Comparison of ENCODE assay signal across 8 cellular contexts in genomic region chr22:36339171-36340065, GRCh38. TPM values are rescaled to one million over a fixed set of nuclear protein-coding genes. Genes with fewer than 3 reads are reported as not detected.
DNase-seq lines count a peak whose midpoint lies in the region; FAIRE-seq lines count a peak whose summit lies in the region.

No MANE protein-coding gene starts in this region.

- peak overlapping the region; percentile 89 for H3K27ac Mint-ChIP-seq in activated CD4-positive, alpha-beta memory T cell treated with anti-CD3 and anti-CD28 coated beads for 36 hours

- POLR2A ChIA-PET in activated CD4-positive, alpha-beta memory T cell treated with anti-CD3 and anti-CD28 coated beads for 36 hours (lab: Charles Lee), result interaction anchor here (0.5 to 2.1 kb wide), 12 partner anchors 8 to 131 kb away, joined by 3 to 9 read pairs (median 4); partner anchors contain the start of gene MYH9

- H3K36me3 Mint-ChIP-seq in activated CD4-positive, alpha-beta memory T cell treated with anti-CD3 and anti-CD28 coated beads for 36 hours, result peaks cover 79% of the 10 kb centered on the region

- H3K9me3 Mint-ChIP-seq in activated CD4-positive, alpha-beta memory T cell treated with anti-CD3 and anti-CD28 coated beads for 36 hours, result no peaks in the 10 kb centered on the region

- no peaks in the 10 kb centered on the region for H3K27me3 Mint-ChIP-seq in activated CD4-positive, alpha-beta memory T cell treated with anti-CD3 and anti-CD28 coated beads for 36 hours

- no peak overlapping the region for H3K4me3 ChIP-seq in small intestine (ENCODE audit: low read depth in 1 of 2, low read length in 2 of 2)

- FAIRE-seq in small intestine (lab: Jason Lieb, UNC), result no peak

- H3K27ac ChIP-seq in small intestine (ENCODE audit: low read depth in 1 of 2, low read length in 1 of 2), result peak overlapping the region; percentile 2 to 64

- H3K4me1 Mint-ChIP-seq in activated CD4-positive, alpha-beta memory T cell treated with anti-CD3 and anti-CD28 coated beads for 36 hours (ENCODE audit: low read depth), result peaks cover 97% of the 10 kb centered on the region

- peaks cover 0 to 3% of the 10 kb centered on the region in 2 donors for H3K4me1 ChIP-seq in small intestine (ENCODE audit: control insufficient read depth in 2 of 2, insufficient read depth in 1 of 2, low read depth in 1 of 2, low read length in 1 of 2)

- H3K9me3 ChIP-seq in small intestine (ENCODE audit: control insufficient read depth, low read depth), result no peaks in the 10 kb centered on the region

- H3K4me3 Mint-ChIP-seq in activated CD4-positive, alpha-beta memory T cell treated with anti-CD3 and anti-CD28 coated beads for 36 hours, result peak overlapping the region; percentile 9

- CTCF ChIA-PET in activated CD4-positive, alpha-beta memory T cell treated with anti-CD3 and anti-CD28 coated beads for 36 hours (lab: Charles Lee), result interaction anchor here (0.7 to 2.1 kb wide), 14 partner anchors 8 to 147 kb away, joined by 3 to 8 read pairs (median 4); no protein-coding TSS in a partner anchor

- no peaks in the 10 kb centered on the region for H3K27me3 ChIP-seq in small intestine (ENCODE audit: control insufficient read depth in 2 of 2, insufficient read depth in 2 of 2, low read length in 2 of 2)

- WGBS in small intestine, 3 donors, result 52 to 72% (median 61%) methylated on average over 6 of the region's 6 CpGs

- H3K36me3 ChIP-seq in small intestine (ENCODE audit: control insufficient read depth in 2 of 2, insufficient read depth in 2 of 2, low read length in 2 of 2), result peaks cover 16 to 21% of the 10 kb centered on the region in 2 donors

- DNase-seq in GM04504 (ENCODE audit: low read depth) (peak; percentile 75), fibroblast of peridontal ligament (ENCODE audit: extremely low read depth) (peak; percentile 97), small intestine (no peak), T-helper 9 cell (no peak), CD1c-positive myeloid dendritic cell (ENCODE audit: extremely low spot score) (no peak), cortex of kidney (lab: John Stamatoyannopoulos, UW) (no peak)
- peak; percentile 67 for DNase-seq in activated CD4-positive, alpha-beta memory T cell treated with anti-CD3 and anti-CD28 coated beads for 36 hours
- DNase-seq in activated CD8-positive, alpha-beta memory T cell treated with anti-CD3 and anti-CD28 coated beads, Interleukin-2, amount 50 U/mL, for 48 hours, result no peak

- intact Hi-C loops in activated CD4-positive, alpha-beta memory T cell treated with anti-CD3 and anti-CD28 coated beads for 36 hours (cut with micrococcal nuclease), result loop anchor here (1.0 kb wide), 1 partner anchor 8 kb away; no protein-coding TSS in a partner anchor

RNA-seq across cellular contexts. Expression of gene MYH9, which starts 48.3 kb away (rescaled TPM):
- 100 to 1,000 TPM; 712 to 720 TPM for total RNA-seq in activated CD4-positive, alpha-beta memory T cell treated with anti-CD3 and anti-CD28 coated beads for 36 hours
- 100 to 1,000 TPM in 2 of 3 donors, 10 to 100 TPM in 1; 95.4 to 156 (median 130) TPM for polyA plus RNA-seq in small intestine

Comparison
In these comparisons a context has a peak if more than half of its experiments do, and no peak if none do; other contexts are left out.
1. DNase-seq: peak in GM04504 (single experiment), activated CD4-positive, alpha-beta memory T cell treated with anti-CD3 and anti-CD28 coated beads for 36 hours (single experiment) and fibroblast of peridontal ligament (single experiment); none in small intestine (single experiment), T-helper 9 cell (single experiment), activated CD8-positive, alpha-beta memory T cell treated with anti-CD3 and anti-CD28 coated beads, Interleukin-2, amount 50 U/mL, for 48 hours (single experiment), CD1c-positive myeloid dendritic cell (single experiment) and cortex of kidney (single experiment).